ENCODE assay signal across 8 cellular contexts in genomic region chr9:92293452-92294296, GRCh38. TPM values are rescaled to one million over a fixed set of nuclear protein-coding genes. Genes with fewer than 3 reads are reported as not detected.
DNase-seq lines count a peak whose midpoint lies in the region; ATAC-seq, FAIRE-seq and TF ChIP-seq lines count a peak whose summit lies in the region.

Gene IARS1 (minus strand): TSS chr9:92293697. CDS start chr9:92289419, 4,278 bp downstream.

- intact Hi-C loops in kidney (cut with DNase I), result no loop called here

- H3K4me1 ChIP-seq in kidney (ENCODE audit: control insufficient read depth in 1 of 2, insufficient read depth in 1 of 2, low read depth in 1 of 2, low read length in 2 of 2), result peaks cover 7 to 15% of the 10 kb centered on the region in 2 donors

- H3K9me3 Mint-ChIP-seq in chondrocyte (ENCODE audit: low read depth), result no peaks in the 10 kb centered on the region

- H3K27me3 Mint-ChIP-seq in chondrocyte (ENCODE audit: low read depth), result no peaks in the 10 kb centered on the region

- peak within 1 kb of the TSS; percentile 100 for H3K27ac Mint-ChIP-seq in chondrocyte (ENCODE audit: unreplicated experiment)

- POLR2A ChIA-PET in BJ (lab: Charles Lee), result interaction anchor here (0.7 kb wide), 1 partner anchor 40 kb away, joined by 3 read pairs; no protein-coding TSS in a partner anchor

- peak; percentile 90 for DNase-seq in BJ (ENCODE audit: low read depth)
- peak; percentile 84 for DNase-seq in GM19238 (ENCODE audit: insufficient read length, low spot score)
- peak; percentile 92 for DNase-seq in NCI-H510A treated with DMSO at 0.1 percent for 48 hours (lab: John Stamatoyannopoulos, UW)
- DNase-seq in activated CD4-positive, alpha-beta T cell treated with anti-CD3 and anti-CD28 coated beads for 24 hours (ENCODE audit: low read depth in 2 of 2), result peak; percentile 99 to 100
- DNase-seq in chondrocyte (ENCODE audit: low spot score), result peak; percentile 99
- DNase-seq in kidney, result peak; percentile 99
- peak; percentile 99 for DNase-seq in stimulated activated CD4-positive, alpha-beta T cell treated with anti-CD3 and anti-CD28 coated beads, Interleukin-15, amount 100 ng/mL, for 24 hours

- H3K4me3 Mint-ChIP-seq in chondrocyte (ENCODE audit: unreplicated experiment), result peak within 1 kb of the TSS; percentile 98

- ATAC-seq in HG03442 (IDR thresholded peaks at IDR 0.05; ENCODE audit: unreplicated experiment), result peak; percentile 94

- peak; percentile 90 for FAIRE-seq in kidney (lab: Jason Lieb, UNC)

- no peaks in the 10 kb centered on the region for H3K27me3 ChIP-seq in BJ (ENCODE audit: control insufficient read depth, insufficient read depth, low read length)

- peaks cover 25% of the 10 kb centered on the region for H3K36me3 Mint-ChIP-seq in chondrocyte (ENCODE audit: low read depth)

- peak; percentile 47; the same call in 1 of the 2 replicates for TF ChIP-seq CTCF in BJ (IDR thresholded peaks at IDR 0.05; ENCODE audit: insufficient read depth, low read depth, low read length)
- peak; percentile 71 for TF ChIP-seq CTCF in chondrocyte (IDR thresholded peaks at IDR 0.05)
- peak; percentile 29 for TF ChIP-seq CTCF in kidney (IDR thresholded peaks at IDR 0.05; ENCODE audit: borderline replicate concordance, extremely low read depth, insufficient read depth)

- H3K4me1 Mint-ChIP-seq in chondrocyte (ENCODE audit: low read depth), result peaks cover 53% of the 10 kb centered on the region

- peak within 1 kb of the TSS; percentile 72 to 87 for H3K9ac ChIP-seq in kidney (ENCODE audit: low read length in 2 of 2)

- peak within 1 kb of the TSS; percentile 85 for H3K4me3 ChIP-seq in BJ (ENCODE audit: low read depth, low read length)
- H3K4me3 ChIP-seq in kidney (ENCODE audit: low read length in 2 of 2), result peak within 1 kb of the TSS; percentile 85 to 95

- no peak within 1 kb of the TSS for H3K27ac ChIP-seq in kidney (ENCODE audit: low read depth in 2 of 2, low read length in 2 of 2)

- H3K9me3 ChIP-seq in kidney (ENCODE audit: control insufficient read depth in 1 of 2, low read length in 2 of 2), result no peaks in the 10 kb centered on the region

- H3K36me3 ChIP-seq in BJ (ENCODE audit: control insufficient read depth, insufficient read depth, low read length) (peaks cover 2% of the 10 kb centered on the region; the same call in 1 of the 2 replicates), kidney (ENCODE audit: control insufficient read depth in 1 of 2, insufficient read depth in 2 of 2, low read length in 2 of 2) (peaks cover 2 to 8% of the 10 kb centered on the region in 2 donors)

- CTCF ChIA-PET in BJ (lab: Yijun Ruan, JAX), result interaction anchor here (0.6 to 1.2 kb wide), 3 partner anchors 9 to 153 kb away, joined by 3 to 4 read pairs (median 3); no protein-coding TSS in a partner anchor

RNA-seq across cellular contexts. Expression of gene IARS1, which starts in this region (rescaled TPM):
- 117 and 194 TPM in 2 replicates for polyA plus RNA-seq in BJ (2011; rRNA removed)
- polyA minus RNA-seq in BJ (2011; rRNA and poly(A)+ RNA removed), result 188 and 210 TPM in 2 replicates
- 176 to 249 TPM (median 237 TPM) in 3 replicates for total RNA-seq in chondrocyte
- 98.3 TPM for total RNA-seq in kidney
- 30.7 TPM for polyA plus RNA-seq in kidney (ENCODE audit: insufficient read depth, low read depth, low replicate concordance)
